In the genomic region with DNA sequence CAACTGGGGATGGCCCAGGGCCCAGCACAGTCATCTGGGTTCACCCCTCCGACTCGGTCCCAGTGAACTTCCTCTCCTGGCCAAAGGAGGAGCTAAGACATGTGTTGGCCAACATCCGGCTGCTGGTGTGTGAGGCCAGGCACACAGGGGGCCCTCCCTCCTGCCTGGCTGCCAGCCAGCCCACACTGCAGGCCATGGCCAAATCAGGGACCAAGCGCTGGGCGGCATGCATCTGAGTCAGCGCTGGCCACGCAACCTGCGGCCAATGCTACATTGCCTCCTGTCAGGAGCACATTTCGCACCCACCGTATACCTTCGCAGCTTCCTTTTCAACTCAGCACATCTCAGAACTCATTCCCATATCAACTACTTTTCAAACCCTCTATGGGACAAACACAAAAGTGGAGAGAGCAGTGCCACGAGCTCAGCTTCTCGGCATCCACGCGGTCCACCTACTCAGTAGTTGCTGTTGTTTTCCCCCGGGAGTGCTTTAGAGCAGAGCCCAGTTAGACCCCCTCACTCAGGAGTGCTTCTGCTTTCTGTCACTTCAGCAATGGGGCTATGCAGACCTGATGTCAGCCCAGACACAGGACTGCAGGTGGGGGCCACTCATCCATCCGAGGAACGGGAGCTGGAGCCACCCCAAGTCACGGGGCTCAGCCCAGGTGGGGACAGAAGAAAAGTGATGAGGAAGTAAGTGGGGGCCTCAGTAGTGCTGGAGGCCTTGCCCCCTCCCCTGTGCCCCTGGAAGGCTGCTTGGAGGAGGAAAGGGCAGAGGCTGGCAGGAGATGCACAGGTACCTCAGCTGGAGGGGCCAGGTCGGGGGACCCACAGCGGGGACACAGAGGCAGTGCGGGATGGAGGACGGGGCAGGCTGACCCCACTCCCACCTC, we compare ENCODE assay signal across 7 cellular contexts. TPM values are rescaled to one million over a fixed set of nuclear protein-coding genes. Genes with fewer than 3 reads are reported as not detected.
DNase-seq lines count a peak whose midpoint lies in the region; ATAC-seq and TF ChIP-seq lines count a peak whose summit lies in the region.

No MANE protein-coding gene starts in this region.

- H3K4me1 Mint-ChIP-seq in naive B cell = peaks cover 18 to 24% (median 23%) of the 10 kb centered on the region in 3 donors

- H3K27ac ChIP-seq in WERI-Rb-1 = no peak overlapping the region
- peak overlapping the region; percentile 12 to 81 (median 62) for H3K27ac ChIP-seq in esophagus squamous epithelium
- H3K27ac ChIP-seq in vagina = peak overlapping the region; percentile 37

- ATAC-seq in GM21723 (IDR thresholded peaks at IDR 0.05; ENCODE audit: unreplicated experiment) (peak; percentile 87), naive B cell (ENCODE audit: low read depth in 2 of 2) (peak; percentile 80 to 86)

- H3K27me3 Mint-ChIP-seq in naive B cell = no peaks in the 10 kb centered on the region

- no peak for TF ChIP-seq POLR2A in esophagus squamous epithelium (IDR thresholded peaks at IDR 0.05)
- TF ChIP-seq POLR2A in vagina (IDR thresholded peaks at IDR 0.05) = no peak

- WGBS in esophagus squamous epithelium, 2 donors = 36 to 44% methylated on average over 15 to 16 of the region's 23 CpGs

- no peak for DNase-seq in GM12864 (ENCODE audit: low read depth)
- DNase-seq in WERI-Rb-1 = no peak
- peak; percentile 65 for DNase-seq in esophagus squamous epithelium (lab: John Stamatoyannopoulos, UW)
- DNase-seq in naive B cell = peak; percentile 66
- no peak for DNase-seq in vagina (ENCODE audit: extremely low spot score in 2 of 2)

- H3K4me3 ChIP-seq in GM12864 (ENCODE audit: low read depth, low read length) = no peak overlapping the region
- no peak overlapping the region for H3K4me3 ChIP-seq in WERI-Rb-1 (ENCODE audit: low read depth, low read length)
- H3K4me3 ChIP-seq in esophagus squamous epithelium = no peak overlapping the region
- H3K4me3 ChIP-seq in vagina = no peak overlapping the region

- peak; percentile 32; the same call in 1 of the 2 replicates for TF ChIP-seq RAD21 in Ishikawa (IDR thresholded peaks at IDR 0.05; ENCODE audit: low read depth)

- no peaks in the 10 kb centered on the region for H3K9me3 Mint-ChIP-seq in naive B cell

- H3K36me3 Mint-ChIP-seq in naive B cell = no peaks in the 10 kb centered on the region

- H3K27me3 ChIP-seq in WERI-Rb-1 (ENCODE audit: insufficient read depth, low read depth, severe bottlenecking) (no peaks in the 10 kb centered on the region), esophagus squamous epithelium (no peaks in the 10 kb centered on the region), vagina (no peaks in the 10 kb centered on the region)

- H3K4me1 ChIP-seq in esophagus squamous epithelium (peaks cover 12 to 45% (median 20%) of the 10 kb centered on the region in 3 donors), vagina (peaks cover 26% of the 10 kb centered on the region)

- H3K9me3 ChIP-seq in WERI-Rb-1 (ENCODE audit: severe bottlenecking) = no peaks in the 10 kb centered on the region
- no peaks in the 10 kb centered on the region for H3K9me3 ChIP-seq in esophagus squamous epithelium
- no peaks in the 10 kb centered on the region for H3K9me3 ChIP-seq in vagina

- peak; percentile 61 for TF ChIP-seq CTCF in GM12864 (IDR thresholded peaks at IDR 0.05; ENCODE audit: low read depth, low read length, missing control alignments)
- TF ChIP-seq CTCF in WERI-Rb-1 (IDR thresholded peaks at IDR 0.05; ENCODE audit: low read depth, low read length) = peak; percentile 30; the same call in 1 of the 2 replicates
- TF ChIP-seq CTCF in esophagus squamous epithelium (IDR thresholded peaks at IDR 0.05) = peak in 4 of 6 experiments; percentile 23 to 52 (median 51)
- TF ChIP-seq CTCF in vagina (IDR thresholded peaks at IDR 0.05) = peak in 1 of 3 experiments; percentile 51

- peak overlapping the region; percentile 17 to 88 (median 80) for H3K4me3 Mint-ChIP-seq in naive B cell

- peak; percentile 28; the same call in 1 of the 2 replicates for TF ChIP-seq EP300 in Ishikawa (IDR thresholded peaks at IDR 0.05; ENCODE audit: borderline replicate concordance)

- H3K36me3 ChIP-seq in WERI-Rb-1 = no peaks in the 10 kb centered on the region
- H3K36me3 ChIP-seq in esophagus squamous epithelium = peaks cover 6 to 34% (median 7%) of the 10 kb centered on the region in 3 donors
- H3K36me3 ChIP-seq in vagina = peaks cover 0 to 21% of the 10 kb centered on the region in 2 donors

- intact Hi-C loops in esophagus squamous epithelium (cut with DNase I) = loop anchor here (10.0 kb wide), 1 partner anchor 115 kb away; no protein-coding TSS in a partner anchor
- intact Hi-C loops in vagina (cut with DNase I) = no loop called here

- peak overlapping the region; percentile 84 to 98 (median 95) for H3K27ac Mint-ChIP-seq in naive B cell

TF ChIP-seq in Ishikawa, 13 proteins besides CTCF, POLR2A, EP300 and RAD21:
- TF ChIP-seq CREB1 (IDR thresholded peaks at IDR 0.05; ENCODE audit: low read depth) (no peak), NFIC (IDR thresholded peaks at IDR 0.05) (peak; percentile 97), TEAD4 (IDR thresholded peaks at IDR 0.05) (peak; percentile 65; the same call in 1 of the 2 replicates), FOXM1 (IDR thresholded peaks at IDR 0.05; ENCODE audit: borderline replicate concordance, low read depth) (no peak), CEBPB (IDR thresholded peaks at IDR 0.05) (peak; percentile 77), TAF1 (IDR thresholded peaks at IDR 0.05; ENCODE audit: low read depth) (no peak), TCF12 (IDR thresholded peaks at IDR 0.05; ENCODE audit: low read depth) (peak; percentile 70)
- TF ChIP-seq, protein P1, sequence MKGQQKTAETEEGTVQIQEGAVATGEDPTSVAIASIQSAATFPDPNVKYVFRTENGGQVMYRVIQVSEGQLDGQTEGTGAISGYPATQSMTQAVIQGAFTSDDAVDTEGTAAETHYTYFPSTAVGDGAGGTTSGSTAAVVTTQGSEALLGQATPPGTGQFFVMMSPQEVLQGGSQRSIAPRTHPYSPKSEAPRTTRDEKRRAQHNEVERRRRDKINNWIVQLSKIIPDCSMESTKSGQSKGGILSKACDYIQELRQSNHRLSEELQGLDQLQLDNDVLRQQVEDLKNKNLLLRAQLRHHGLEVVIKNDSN (IDR thresholded peaks at IDR 0.05) = peak; percentile 43; the same call in 1 of the 2 replicates
- TF ChIP-seq, protein P2, sequence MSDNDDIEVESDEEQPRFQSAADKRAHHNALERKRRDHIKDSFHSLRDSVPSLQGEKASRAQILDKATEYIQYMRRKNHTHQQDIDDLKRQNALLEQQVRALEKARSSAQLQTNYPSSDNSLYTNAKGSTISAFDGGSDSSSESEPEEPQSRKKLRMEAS (IDR thresholded peaks at IDR 0.05) = peak; percentile 95

RNA-seq across cellular contexts. Expression of a gene that starts 13.9 kb away (rescaled TPM):
- 10 to 100 TPM; 12.6 to 61.3 (median 31.4) TPM for total RNA-seq in esophagus squamous epithelium
- polyA plus RNA-seq in naive B cell (ENCODE audit: low read depth in 6 of 6) = 10 to 100 TPM in 1 of 6 donors, 1 to 10 TPM in 5; 4.3 to 14.2 (median 7.1) TPM
- total RNA-seq in vagina = 78.6 TPM

RNA-seq across cellular contexts. Expression of a gene that starts 24.2 kb away (rescaled TPM):
- total RNA-seq in esophagus squamous epithelium = 10 to 100 TPM; 16.2 to 37.8 (median 29.0) TPM
- 10 to 100 TPM; 18.4 to 37.3 (median 27.4) TPM for polyA plus RNA-seq in naive B cell (ENCODE audit: low read depth in 6 of 6)
- total RNA-seq in vagina = 63.3 TPM

Comparison
In these comparisons a context has a peak if more than half of its experiments do, and no peak if none do; other contexts are left out.
1. DNase-seq: peak in esophagus squamous epithelium (single experiment) and naive B cell (single experiment); none in GM12864 (single experiment), WERI-Rb-1 (single experiment) and vagina (0 of 2).